21 cellular contexts compared by ENCODE assay signal in genomic region chr17:47634870-47635269, GRCh38. TPM values are rescaled to one million over a fixed set of nuclear protein-coding genes. Genes with fewer than 3 reads are reported as not detected.
DNase-seq lines count a peak whose midpoint lies in the region; ATAC-seq, FAIRE-seq and TF ChIP-seq lines count a peak whose summit lies in the region.
"Had no signal": no experiment of that assay in that cellular context is flagged by ENCODE, and none has a peak within 500 bp of the region (broad histone marks: within the 10 kb centered on the region; RNA-seq: fewer than 3 reads in every experiment).

No MANE protein-coding gene starts in this region.

- no TSS peak for BruUV-seq in HepG2 (replicated peaks; lab: Mats Ljungman, UMichigan)

- H3K27me3 Mint-ChIP-seq in activated naive CD8-positive, alpha-beta T cell treated with anti-CD3 and anti-CD28 coated beads, Interleukin-2, amount 10 ng/mL, durations not matched to agents 7 days and 5 days: no peaks in the 10 kb centered on the region
- H3K27me3 Mint-ChIP-seq in activated naive CD8-positive, alpha-beta T cell treated with anti-CD3 and anti-CD28 coated beads for 36 hours: no peaks in the 10 kb centered on the region
- no peaks in the 10 kb centered on the region for H3K27me3 Mint-ChIP-seq in effector memory CD8-positive, alpha-beta T cell
- H3K27me3 Mint-ChIP-seq in naive thymus-derived CD4-positive, alpha-beta T cell: no peaks in the 10 kb centered on the region
- H3K27me3 Mint-ChIP-seq: CD4-positive, alpha-beta memory T cell had no signal

- no peaks in the 10 kb centered on the region for H3K4me1 ChIP-seq in naive thymus-derived CD4-positive, alpha-beta T cell (ENCODE audit: control insufficient read depth in 2 of 2, insufficient read depth in 2 of 2, low read length in 2 of 2)
- H3K4me1 ChIP-seq in HepG2 (ENCODE audit: insufficient read depth, low read length): no peaks in the 10 kb centered on the region
- H3K4me1 ChIP-seq in esophagus squamous epithelium: no peaks in the 10 kb centered on the region
- H3K4me1 ChIP-seq: HAP-1 had no signal

- no peak for TF ChIP-seq EP300 in HepG2 (IDR thresholded peaks at IDR 0.05; ENCODE audit: low read depth in 2 of 2, low read length in 2 of 2)
- no peak for TF ChIP-seq EP300 in HepG2 (CRISPR knock-in tag; IDR thresholded peaks at IDR 0.05; ENCODE audit: borderline replicate concordance)

- no peak overlapping the region for H3K4me3 Mint-ChIP-seq in activated naive CD8-positive, alpha-beta T cell treated with anti-CD3 and anti-CD28 coated beads, Interleukin-2, amount 10 ng/mL, durations not matched to agents 7 days and 5 days
- H3K4me3 Mint-ChIP-seq in activated naive CD8-positive, alpha-beta T cell treated with anti-CD3 and anti-CD28 coated beads for 36 hours: no peak overlapping the region
- no peak overlapping the region for H3K4me3 Mint-ChIP-seq in effector memory CD8-positive, alpha-beta T cell
- H3K4me3 Mint-ChIP-seq in naive thymus-derived CD4-positive, alpha-beta T cell: no peak overlapping the region
- H3K4me3 Mint-ChIP-seq in stimulated activated effector memory CD8-positive, alpha-beta T cell treated with anti-CD3 and anti-CD28 coated beads, Interleukin-12 subunit alpha, Interleukin-12 subunit beta, amount 100 ng/mL, for 72 hours: no peak overlapping the region
- H3K4me3 Mint-ChIP-seq: CD4-positive, alpha-beta memory T cell; HFFc6 had no signal

- peaks cover 19% of the 10 kb centered on the region for H3K4me1 Mint-ChIP-seq in activated naive CD8-positive, alpha-beta T cell treated with anti-CD3 and anti-CD28 coated beads, Interleukin-2, amount 10 ng/mL, durations not matched to agents 7 days and 5 days
- peaks cover 8% of the 10 kb centered on the region for H3K4me1 Mint-ChIP-seq in activated naive CD8-positive, alpha-beta T cell treated with anti-CD3 and anti-CD28 coated beads for 36 hours
- H3K4me1 Mint-ChIP-seq in effector memory CD8-positive, alpha-beta T cell (ENCODE audit: low read depth in 2 of 2): peaks cover 4 to 7% of the 10 kb centered on the region in 2 donors
- peaks cover 6 to 16% (median 8%) of the 10 kb centered on the region in 7 donors for H3K4me1 Mint-ChIP-seq in naive thymus-derived CD4-positive, alpha-beta T cell
- H3K4me1 Mint-ChIP-seq in stimulated activated effector memory CD8-positive, alpha-beta T cell treated with anti-CD3 and anti-CD28 coated beads, Interleukin-12 subunit alpha, Interleukin-12 subunit beta, amount 100 ng/mL, for 72 hours: peaks cover 7% of the 10 kb centered on the region

- H3K9me3 Mint-ChIP-seq in activated naive CD8-positive, alpha-beta T cell treated with anti-CD3 and anti-CD28 coated beads, Interleukin-2, amount 10 ng/mL, durations not matched to agents 7 days and 5 days: no peaks in the 10 kb centered on the region
- no peaks in the 10 kb centered on the region for H3K9me3 Mint-ChIP-seq in activated naive CD8-positive, alpha-beta T cell treated with anti-CD3 and anti-CD28 coated beads for 36 hours
- no peaks in the 10 kb centered on the region for H3K9me3 Mint-ChIP-seq in effector memory CD8-positive, alpha-beta T cell
- H3K9me3 Mint-ChIP-seq in naive thymus-derived CD4-positive, alpha-beta T cell: no peaks in the 10 kb centered on the region
- H3K9me3 Mint-ChIP-seq in stimulated activated effector memory CD8-positive, alpha-beta T cell treated with anti-CD3 and anti-CD28 coated beads, Interleukin-12 subunit alpha, Interleukin-12 subunit beta, amount 100 ng/mL, for 72 hours: no peaks in the 10 kb centered on the region
- H3K9me3 Mint-ChIP-seq: CD4-positive, alpha-beta memory T cell; HFFc6 had no signal

- TF ChIP-seq POLR2A in HepG2 (IDR thresholded peaks at IDR 0.05; ENCODE audit: insufficient read depth in 1 of 2, low read depth in 2 of 2, low read length in 2 of 2): no peak
- TF ChIP-seq POLR2A in esophagus squamous epithelium (IDR thresholded peaks at IDR 0.05): no peak

- peaks cover 19% of the 10 kb centered on the region for H3K36me3 Mint-ChIP-seq in activated naive CD8-positive, alpha-beta T cell treated with anti-CD3 and anti-CD28 coated beads, Interleukin-2, amount 10 ng/mL, durations not matched to agents 7 days and 5 days
- H3K36me3 Mint-ChIP-seq in activated naive CD8-positive, alpha-beta T cell treated with anti-CD3 and anti-CD28 coated beads for 36 hours: peaks cover 2% of the 10 kb centered on the region
- H3K36me3 Mint-ChIP-seq in effector memory CD8-positive, alpha-beta T cell (ENCODE audit: insufficient read depth): peaks cover 6% of the 10 kb centered on the region
- peaks cover 3 to 16% (median 7%) of the 10 kb centered on the region in 5 donors for H3K36me3 Mint-ChIP-seq in naive thymus-derived CD4-positive, alpha-beta T cell
- peaks cover 17% of the 10 kb centered on the region for H3K36me3 Mint-ChIP-seq in stimulated activated effector memory CD8-positive, alpha-beta T cell treated with anti-CD3 and anti-CD28 coated beads, Interleukin-12 subunit alpha, Interleukin-12 subunit beta, amount 100 ng/mL, for 72 hours

- no peak overlapping the region for H3K27ac ChIP-seq in naive thymus-derived CD4-positive, alpha-beta T cell (ENCODE audit: low read depth, low read length)
- H3K27ac ChIP-seq in HepG2 (ENCODE audit: extremely low read length, insufficient read depth, low read length) (no peak overlapping the region), esophagus squamous epithelium (no peak overlapping the region)

- TF ChIP-seq CTCF in HepG2 (CRISPR knock-in tag; IDR thresholded peaks at IDR 0.05) (no peak), esophagus squamous epithelium (IDR thresholded peaks at IDR 0.05) (no peak)

- H3K27ac Mint-ChIP-seq in activated naive CD8-positive, alpha-beta T cell treated with anti-CD3 and anti-CD28 coated beads, Interleukin-2, amount 10 ng/mL, durations not matched to agents 7 days and 5 days: no peak overlapping the region
- H3K27ac Mint-ChIP-seq in activated naive CD8-positive, alpha-beta T cell treated with anti-CD3 and anti-CD28 coated beads for 36 hours: no peak overlapping the region
- no peak overlapping the region for H3K27ac Mint-ChIP-seq in effector memory CD8-positive, alpha-beta T cell
- no peak overlapping the region for H3K27ac Mint-ChIP-seq in naive thymus-derived CD4-positive, alpha-beta T cell
- peak overlapping the region; percentile 32 for H3K27ac Mint-ChIP-seq in stimulated activated effector memory CD8-positive, alpha-beta T cell treated with anti-CD3 and anti-CD28 coated beads, Interleukin-12 subunit alpha, Interleukin-12 subunit beta, amount 100 ng/mL, for 72 hours
- H3K27ac Mint-ChIP-seq: CD4-positive, alpha-beta memory T cell; HFFc6 had no signal

- H3K27me3 ChIP-seq in naive thymus-derived CD4-positive, alpha-beta T cell (ENCODE audit: control insufficient read depth in 2 of 2, insufficient read depth in 2 of 2, low read length in 2 of 2): no peaks in the 10 kb centered on the region
- H3K27me3 ChIP-seq in HepG2 (ENCODE audit: control insufficient read depth in 1 of 2, insufficient read depth in 2 of 2, low read length in 2 of 2) (no peaks in the 10 kb centered on the region), esophagus squamous epithelium (no peaks in the 10 kb centered on the region)

- no peak overlapping the region for H3K4me2 ChIP-seq in HepG2 (ENCODE audit: low read depth, low read length)

- ATAC-seq in activated naive CD8-positive, alpha-beta T cell treated with anti-CD3 and anti-CD28 coated beads, Interleukin-2, amount 10 ng/mL, durations not matched to agents 7 days and 5 days (ENCODE audit: low read depth): peak; percentile 60
- ATAC-seq in effector memory CD8-positive, alpha-beta T cell (replicated peaks): peak; percentile 59
- ATAC-seq in naive thymus-derived CD4-positive, alpha-beta T cell: peak; percentile 61
- ATAC-seq in stimulated activated effector memory CD8-positive, alpha-beta T cell treated with anti-CD3 and anti-CD28 coated beads, Interleukin-12 subunit alpha, Interleukin-12 subunit beta, amount 100 ng/mL, for 72 hours: peak; percentile 45
- no peak for ATAC-seq in HepG2

- no peaks in the 10 kb centered on the region for H3K9me3 ChIP-seq in naive thymus-derived CD4-positive, alpha-beta T cell (ENCODE audit: control insufficient read depth in 2 of 3, low read length in 3 of 3)
- H3K9me3 ChIP-seq in HepG2 (ENCODE audit: low read length) (no peaks in the 10 kb centered on the region), esophagus squamous epithelium (no peaks in the 10 kb centered on the region)
- H3K9me3 ChIP-seq: HAP-1 had no signal

- H3K9ac ChIP-seq in HepG2 (ENCODE audit: insufficient read depth, low read depth, low read length): no peak overlapping the region

- intact Hi-C loops in naive thymus-derived CD4-positive, alpha-beta T cell (cut with micrococcal nuclease): no loop called here
- intact Hi-C loops in HepG2 (cut with micrococcal nuclease; ENCODE audit: unreplicated experiment) (no loop called here), esophagus squamous epithelium (cut with DNase I) (no loop called here)

- no peak for DNase-seq in activated naive CD8-positive, alpha-beta T cell treated with anti-CD3 and anti-CD28 coated beads, Interleukin-2, amount 10 ng/mL, durations not matched to agents 7 days and 5 days
- no peak for DNase-seq in activated naive CD8-positive, alpha-beta T cell treated with anti-CD3 and anti-CD28 coated beads for 36 hours
- no peak for DNase-seq in effector memory CD8-positive, alpha-beta T cell
- no peak for DNase-seq in naive thymus-derived CD4-positive, alpha-beta T cell
- no peak for DNase-seq in stimulated activated effector memory CD8-positive, alpha-beta T cell treated with anti-CD3 and anti-CD28 coated beads, Interleukin-12 subunit alpha, Interleukin-12 subunit beta, amount 100 ng/mL, for 72 hours (ENCODE audit: low spot score in 2 of 2)
- DNase-seq in NCI-H226 (no peak), HepG2 (ENCODE audit: low spot score) (no peak), esophagus squamous epithelium (lab: John Stamatoyannopoulos, UW) (no peak)
- DNase-seq: C1 segment of cervical spinal cord; Calu3; CD4-positive, alpha-beta memory T cell; COR-L47; DMS53; DMS79 treated with DMSO at 0.1 percent for 48 hours; GF-D8; GOT3; HFFc6 had no signal

- no peak overlapping the region for H2AFZ ChIP-seq in HepG2 (ENCODE audit: low read length)

- CTCF ChIA-PET in naive thymus-derived CD4-positive, alpha-beta T cell (lab: Charles Lee): no interaction called here
- CTCF ChIA-PET in HepG2 (lab: Yijun Ruan, JAX; ENCODE audit: low intra/inter-chr PET ratio, low total read pairs): no interaction called here

- FAIRE-seq in HepG2 (lab: Jason Lieb, UNC): no peak
- FAIRE-seq: GM12891, GM18507, H54 had no signal

- POLR2A ChIA-PET in activated naive CD8-positive, alpha-beta T cell treated with anti-CD3 and anti-CD28 coated beads, Interleukin-2, amount 10 ng/mL, durations not matched to agents 7 days and 5 days (lab: Charles Lee): interaction anchor here (1.7 to 3.0 kb wide), 2 partner anchors 9 to 15 kb away, joined by 7 to 11 read pairs; partner anchors contain the start of gene KPNB1
- POLR2A ChIA-PET in naive thymus-derived CD4-positive, alpha-beta T cell (lab: Charles Lee): no interaction called here
- POLR2A ChIA-PET in HepG2 (lab: Yijun Ruan, JAX): interaction anchor here (1.3 kb wide), 1 partner anchor 15 kb away, joined by 5 read pairs; the partner anchor contains the start of gene KPNB1

- in situ Hi-C loops in HepG2 (cut with HindIII; ENCODE audit: extremely low pct_ligation_motif_present, low pct_unique_long_range_greater_than_20kb): no loop called here

- peaks cover 0 to 8% (median 0%) of the 10 kb centered on the region in 3 experiments for H3K36me3 ChIP-seq in naive thymus-derived CD4-positive, alpha-beta T cell (ENCODE audit: control insufficient read depth in 2 of 3, insufficient read depth in 3 of 3, low read length in 3 of 3)
- H3K36me3 ChIP-seq in HepG2 (replicated peaks in 1 of 2; ENCODE audit: control insufficient read depth in 1 of 2, insufficient read depth in 2 of 2, low read length in 2 of 2) (no peaks in the 10 kb centered on the region; a peak in 1 of 5 replicates), esophagus squamous epithelium (peaks cover 0 to 5% (median 0%) of the 10 kb centered on the region in 3 donors)
- H3K36me3 ChIP-seq: HAP-1 had no signal

- H3K79me2 ChIP-seq in HepG2 (ENCODE audit: insufficient read depth, low read length): no peaks in the 10 kb centered on the region

- no peak for TF ChIP-seq RAD21 in HepG2 (CRISPR knock-in tag; IDR thresholded peaks at IDR 0.05)

- 95% methylated on average over 3 of the region's 3 CpGs for WGBS in HepG2 (ENCODE audit: low lambda C conversion rate)
- 96% methylated on average over 3 of the region's 3 CpGs for WGBS in esophagus squamous epithelium, 2 donors

- no peaks in the 10 kb centered on the region for H4K20me1 ChIP-seq in HepG2 (ENCODE audit: insufficient read depth, low read length)

- H3K4me3 ChIP-seq in naive thymus-derived CD4-positive, alpha-beta T cell (ENCODE audit: low read length): no peak overlapping the region
- H3K4me3 ChIP-seq in HepG2 (replicated peaks in 1 of 3; ENCODE audit: insufficient read depth in 1 of 3, low read depth in 2 of 3, low read length in 3 of 3): no peak overlapping the region
- no peak overlapping the region for H3K4me3 ChIP-seq in esophagus squamous epithelium
- H3K4me3 ChIP-seq: HAP-1 had no signal

RNA-seq across cellular contexts. Expression of gene KPNB1, which starts 14.8 kb away (rescaled TPM):
- total RNA-seq in activated naive CD8-positive, alpha-beta T cell treated with anti-CD3 and anti-CD28 coated beads, Interleukin-2, amount 10 ng/mL, durations not matched to agents 7 days and 5 days: 100 to 1,000 TPM; 335 TPM
- 100 to 1,000 TPM; 886 to 911 TPM for total RNA-seq in activated naive CD8-positive, alpha-beta T cell treated with anti-CD3 and anti-CD28 coated beads for 36 hours
- 100 to 1,000 TPM; 185 to 465 (median 255) TPM for total RNA-seq in naive thymus-derived CD4-positive, alpha-beta T cell
- polyA plus RNA-seq in naive thymus-derived CD4-positive, alpha-beta T cell: 10 to 100 TPM; 21.1 to 30.0 TPM
- 424 and 443 TPM in 2 replicates for total RNA-seq in HepG2 (2016; rRNA removed; fragmentation: Illumina TruSeq; extraction: Trizol)
- 39.2 and 44.6 TPM in 2 replicates for total RNA-seq in HepG2 (2016; cell fraction: cytosol; rRNA removed; fragmentation: Illumina TruSeq; extraction: Trizol; ENCODE audit: low read depth)
- 408 and 433 TPM in 2 replicates for total RNA-seq in HepG2 (2016; cell fraction: insoluble cytoplasmic fraction; rRNA removed; fragmentation: Illumina TruSeq; extraction: Trizol)
- total RNA-seq in HepG2 (2016; cell fraction: membrane; rRNA removed; fragmentation: Illumina TruSeq; extraction: Trizol): 113 and 126 TPM in 2 replicates
- 217 and 252 TPM in 2 replicates for total RNA-seq in HepG2 (2016; cell fraction: nucleus; rRNA removed; fragmentation: Illumina TruSeq; extraction: Trizol)
- 164 and 169 TPM in 2 replicates for polyA plus RNA-seq in HepG2 (2011; rRNA removed)
- polyA plus RNA-seq in HepG2 (2011; cell fraction: cytosol; rRNA removed): 81.9 and 93.5 TPM in 2 replicates
- polyA plus RNA-seq in HepG2 (2011; cell fraction: nucleus; rRNA removed): 158 and 166 TPM in 2 replicates
- polyA plus RNA-seq in HepG2 (2012): 249 and 287 TPM in 2 replicates
- polyA plus RNA-seq in HepG2 (2016; cell fraction: cytosol; fragmentation: Illumina TruSeq; extraction: Trizol; ENCODE audit: low read depth): 7.4 and 10.3 TPM in 2 replicates
- polyA plus RNA-seq in HepG2 (2016; cell fraction: insoluble cytoplasmic fraction; fragmentation: Illumina TruSeq; extraction: Trizol; ENCODE audit: low read depth): 390 TPM in 2 replicates
- 36.4 and 43.8 TPM in 2 replicates for polyA plus RNA-seq in HepG2 (2016; cell fraction: membrane; fragmentation: Illumina TruSeq; extraction: Trizol; ENCODE audit: low read depth)
- polyA plus RNA-seq in HepG2 (2016; cell fraction: nucleus; fragmentation: Illumina TruSeq; extraction: Trizol; ENCODE audit: insufficient read depth, low read depth): 416 and 457 TPM in 2 replicates
- polyA minus RNA-seq in HepG2 (2011; rRNA and poly(A)+ RNA removed; ENCODE audit: low replicate concordance): 266 and 436 TPM in 2 replicates
- 150 and 163 TPM in 2 replicates for polyA minus RNA-seq in HepG2 (2011; cell fraction: cytosol; rRNA and poly(A)+ RNA removed)
- 84.6 and 120 TPM in 2 replicates for polyA minus RNA-seq in HepG2 (2011; cell fraction: nucleus; rRNA and poly(A)+ RNA removed)
- 100 to 1,000 TPM; 148 to 233 (median 186) TPM for total RNA-seq in esophagus squamous epithelium

RNA-seq across cellular contexts. Expression of gene TBKBP1, which starts 59.1 kb away (rescaled TPM):
- 1 to 10 TPM; 8.0 to 8.9 TPM for total RNA-seq in activated naive CD8-positive, alpha-beta T cell treated with anti-CD3 and anti-CD28 coated beads, Interleukin-2, amount 10 ng/mL, durations not matched to agents 7 days and 5 days
- total RNA-seq in activated naive CD8-positive, alpha-beta T cell treated with anti-CD3 and anti-CD28 coated beads for 36 hours: 10 to 100 TPM; 11.7 to 11.9 TPM
- 10 to 100 TPM in 1 of 5 experiments, 1 to 10 TPM in 4; 1.9 to 13.3 (median 2.9) TPM for total RNA-seq in naive thymus-derived CD4-positive, alpha-beta T cell
- polyA plus RNA-seq in naive thymus-derived CD4-positive, alpha-beta T cell: under 1 TPM in 1 of 2 donors, not detected in 1; 0.08 TPM
- total RNA-seq in HepG2 (2016; rRNA removed; fragmentation: Illumina TruSeq; extraction: Trizol) (2.6 and 3.0 TPM in 2 replicates), esophagus squamous epithelium (10 to 100 TPM in 2 of 4 donors, 1 to 10 TPM in 2; 3.1 to 12.7 (median 7.9) TPM)
- total RNA-seq in HepG2 (2016; cell fraction: cytosol; rRNA removed; fragmentation: Illumina TruSeq; extraction: Trizol; ENCODE audit: low read depth): 0.88 and 1.4 TPM in 2 replicates
- 2.8 and 3.8 TPM in 2 replicates for total RNA-seq in HepG2 (2016; cell fraction: insoluble cytoplasmic fraction; rRNA removed; fragmentation: Illumina TruSeq; extraction: Trizol)
- 2.5 and 2.9 TPM in 2 replicates for total RNA-seq in HepG2 (2016; cell fraction: membrane; rRNA removed; fragmentation: Illumina TruSeq; extraction: Trizol)
- 2.6 and 4.3 TPM in 2 replicates for total RNA-seq in HepG2 (2016; cell fraction: nucleus; rRNA removed; fragmentation: Illumina TruSeq; extraction: Trizol)
- 7.0 and 10.9 TPM in 2 replicates for polyA plus RNA-seq in HepG2 (2011; rRNA removed)
- polyA plus RNA-seq in HepG2 (2011; cell fraction: cytosol; rRNA removed): 4.9 and 5.8 TPM in 2 replicates
- polyA plus RNA-seq in HepG2 (2011; cell fraction: nucleus; rRNA removed): 50.3 and 56.8 TPM in 2 replicates
- polyA plus RNA-seq in HepG2 (2012): 11.8 and 15.7 TPM in 2 replicates
- polyA plus RNA-seq in HepG2 (2016; cell fraction: cytosol; fragmentation: Illumina TruSeq; extraction: Trizol; ENCODE audit: low read depth): 0.86 and 1.4 TPM in 2 replicates
- 2.8 and 3.9 TPM in 2 replicates for polyA plus RNA-seq in HepG2 (2016; cell fraction: insoluble cytoplasmic fraction; fragmentation: Illumina TruSeq; extraction: Trizol; ENCODE audit: low read depth)
- 1.6 and 2.8 TPM in 2 replicates for polyA plus RNA-seq in HepG2 (2016; cell fraction: membrane; fragmentation: Illumina TruSeq; extraction: Trizol; ENCODE audit: low read depth)
- polyA plus RNA-seq in HepG2 (2016; cell fraction: nucleus; fragmentation: Illumina TruSeq; extraction: Trizol; ENCODE audit: insufficient read depth, low read depth): 17.9 and 18.3 TPM in 2 replicates
- 0.16 and 7.4 TPM in 2 replicates for polyA minus RNA-seq in HepG2 (2011; rRNA and poly(A)+ RNA removed; ENCODE audit: low replicate concordance)
- polyA minus RNA-seq in HepG2 (2011; cell fraction: cytosol; rRNA and poly(A)+ RNA removed): 1.8 and 5.3 TPM in 2 replicates
- polyA minus RNA-seq in HepG2 (2011; cell fraction: nucleus; rRNA and poly(A)+ RNA removed): 4.2 and 6.6 TPM in 2 replicates
